8 cellular contexts compared by ENCODE assay signal in genomic region chr9:37026936-37027581, GRCh38. TPM values are rescaled to one million over a fixed set of nuclear protein-coding genes. Genes with fewer than 3 reads are reported as not detected.
A peak's percentile ranks its signal among the peaks of the same experiment; 100 is the strongest.
DNase-seq lines count a peak whose midpoint lies in the region; ATAC-seq and TF ChIP-seq lines count a peak whose summit lies in the region.

No MANE protein-coding gene starts in this region.

- no peaks in the 10 kb centered on the region for H3K36me3 ChIP-seq in CD8-positive, alpha-beta memory T cell (ENCODE audit: insufficient read depth, low read length)
- H3K36me3 ChIP-seq in GM23248 (ENCODE audit: low read depth) (no peaks in the 10 kb centered on the region), mucosa of rectum (ENCODE audit: control insufficient read depth in 2 of 2, insufficient read depth in 2 of 2, low read length in 2 of 2) (no peaks in the 10 kb centered on the region), body of pancreas (replicated peaks in 1 of 2; ENCODE audit: insufficient read depth in 1 of 2, low read depth in 2 of 2) (no peaks in the 10 kb centered on the region)

- H3K4me1 ChIP-seq in CD8-positive, alpha-beta memory T cell (ENCODE audit: insufficient read depth, low read length), result peaks cover 53% of the 10 kb centered on the region
- H3K4me1 ChIP-seq in GM23248 (ENCODE audit: insufficient read depth), result no peaks in the 10 kb centered on the region
- H3K4me1 ChIP-seq in mucosa of rectum (ENCODE audit: control insufficient read depth in 2 of 2, insufficient read depth in 2 of 2, low read length in 2 of 2), result peaks cover 6 to 26% of the 10 kb centered on the region in 2 donors
- peaks cover 46% of the 10 kb centered on the region for H3K4me1 ChIP-seq in body of pancreas

- TF ChIP-seq POLR2A in body of pancreas (IDR thresholded peaks at IDR 0.05), result no peak

- H3K27me3 ChIP-seq in CD8-positive, alpha-beta memory T cell (ENCODE audit: insufficient read depth, low read length, poor library complexity, severe bottlenecking), result peaks cover 83% of the 10 kb centered on the region
- peaks cover 95% of the 10 kb centered on the region for H3K27me3 ChIP-seq in GM23248 (replicated peaks; ENCODE audit: insufficient read depth)
- H3K27me3 ChIP-seq in mucosa of rectum (ENCODE audit: control insufficient read depth in 2 of 2, insufficient read depth in 2 of 2, low read length in 2 of 2), result peaks cover 84 to 90% of the 10 kb centered on the region in 2 donors
- peaks cover 7 to 53% of the 10 kb centered on the region in 2 donors for H3K27me3 ChIP-seq in body of pancreas

- no peak for ATAC-seq in body of pancreas
- no peak for ATAC-seq in HG03108 (IDR thresholded peaks at IDR 0.05; ENCODE audit: unreplicated experiment)

- no peaks in the 10 kb centered on the region for H4K20me1 ChIP-seq in GM23248 (ENCODE audit: insufficient read depth)

- H3K9me2 ChIP-seq in GM23248 (ENCODE audit: insufficient read depth), result no peaks in the 10 kb centered on the region

- WGBS in GM23248 (ENCODE audit: low coverage in 1 of 2, low lambda C conversion rate in 2 of 2, missing lambda C conversion rate in 2 of 2), 2 experiments, result 8 to 9% methylated on average over 50 to 56 of the region's 56 CpGs
- WGBS in body of pancreas, 2 donors, result 1% methylated on average over 25 to 55 of the region's 56 CpGs

- no peak overlapping the region for H3K9ac ChIP-seq in GM23248
- no peak overlapping the region for H3K9ac ChIP-seq in mucosa of rectum (ENCODE audit: low read depth in 1 of 2, low read length in 2 of 2)

- POLR2A ChIA-PET in CD8-positive, alpha-beta memory T cell (lab: Charles Lee), result interaction anchor here (0.6 kb wide), 3 partner anchors 15 to 1947 kb away, joined by 3 read pairs; partner anchors contain the start of gene FANCG

- H3F3A ChIP-seq in GM23248 (ENCODE audit: insufficient read depth), result no peaks in the 10 kb centered on the region

- peak overlapping the region in 6 of 7 donors; percentile 28 to 79 (median 34) for H3K4me3 Mint-ChIP-seq in CD8-positive, alpha-beta memory T cell

- no peak overlapping the region for H3K27ac ChIP-seq in CD8-positive, alpha-beta memory T cell (ENCODE audit: low read depth, low read length)
- H3K27ac ChIP-seq in GM23248, result no peak overlapping the region
- peak overlapping the region; percentile 76 for H3K27ac ChIP-seq in VCaP
- H3K27ac ChIP-seq in mucosa of rectum (ENCODE audit: low read depth in 2 of 2, low read length in 2 of 2), result no peak overlapping the region
- no peak overlapping the region for H3K27ac ChIP-seq in body of pancreas

- peaks cover 28 to 56% (median 37%) of the 10 kb centered on the region in 3 donors for H3K4me1 Mint-ChIP-seq in CD8-positive, alpha-beta memory T cell

- no peak for DNase-seq in CD8-positive, alpha-beta memory T cell
- no peak for DNase-seq in GM23248
- no peak for DNase-seq in HCEC 1CT
- DNase-seq in body of pancreas, result no peak
- DNase-seq in T-helper 9 cell, result no peak

- H3K4me2 ChIP-seq in GM23248 (ENCODE audit: unreplicated experiment), result no peak overlapping the region

- in situ Hi-C loops in GM23248 (cut with MboI), result no loop called here

- H3K4me3 ChIP-seq in CD8-positive, alpha-beta memory T cell (ENCODE audit: low read length), result peak overlapping the region; percentile 28
- H3K4me3 ChIP-seq in GM23248 (0 out of 2 replicates have a peak overlapping the region, but pooled peaks have one; percentile 11), mucosa of rectum (ENCODE audit: low read length in 2 of 2) (peak overlapping the region; percentile 13 to 18), body of pancreas (peak overlapping the region in 1 of 2 donors; percentile 9)

- no peak overlapping the region for H3K27ac Mint-ChIP-seq in CD8-positive, alpha-beta memory T cell

- H2AFZ ChIP-seq in GM23248, result no peak overlapping the region

- intact Hi-C loops in body of pancreas (cut with DNase I), result no loop called here

- no peaks in the 10 kb centered on the region for H3K9me3 ChIP-seq in CD8-positive, alpha-beta memory T cell (ENCODE audit: low read length)
- H3K9me3 ChIP-seq in GM23248 (ENCODE audit: low read depth), result no peaks in the 10 kb centered on the region
- no peaks in the 10 kb centered on the region for H3K9me3 ChIP-seq in mucosa of rectum (ENCODE audit: control insufficient read depth in 2 of 2, low read length in 2 of 2)
- no peaks in the 10 kb centered on the region for H3K9me3 ChIP-seq in body of pancreas

- TF ChIP-seq CTCF in VCaP (conservative IDR thresholded peaks at IDR 0.05) (no peak), body of pancreas (IDR thresholded peaks at IDR 0.05) (peak in 1 of 7 experiments; percentile 8)

- CTCF ChIA-PET in CD8-positive, alpha-beta memory T cell (lab: Charles Lee), result no interaction called here

- peaks cover 0 to 5% (median 0%) of the 10 kb centered on the region in 3 donors for H3K36me3 Mint-ChIP-seq in CD8-positive, alpha-beta memory T cell

- no peaks in the 10 kb centered on the region for H3K79me2 ChIP-seq in GM23248 (ENCODE audit: insufficient read depth)

- peaks cover 77 to 92% of the 10 kb centered on the region in 2 donors for H3K27me3 Mint-ChIP-seq in CD8-positive, alpha-beta memory T cell

- H3K9me3 Mint-ChIP-seq in CD8-positive, alpha-beta memory T cell, result peaks cover 0 to 4% (median 1%) of the 10 kb centered on the region in 5 donors

RNA-seq across cellular contexts. Expression of gene PAX5, which starts 7.0 kb away (rescaled TPM):
- under 1 TPM; 0.18 to 0.29 TPM for total RNA-seq in CD8-positive, alpha-beta memory T cell
- not detected for polyA plus RNA-seq in CD8-positive, alpha-beta memory T cell
- not detected in 2 replicates for total RNA-seq in GM23248 (2014; rRNA removed; shearing (Covaris generic))
- polyA plus RNA-seq in GM23248 (2016; fragmentation: Nextera tagmentation; extraction: Ambion mirVana), result 0.09 TPM in 1 of 2 replicates, not detected in the other
- total RNA-seq in body of pancreas, result under 1 TPM in 1 of 2 donors, not detected in 1; 0.52 TPM
